1 cellular context compared by ENCODE assay signal in the genomic region with DNA sequence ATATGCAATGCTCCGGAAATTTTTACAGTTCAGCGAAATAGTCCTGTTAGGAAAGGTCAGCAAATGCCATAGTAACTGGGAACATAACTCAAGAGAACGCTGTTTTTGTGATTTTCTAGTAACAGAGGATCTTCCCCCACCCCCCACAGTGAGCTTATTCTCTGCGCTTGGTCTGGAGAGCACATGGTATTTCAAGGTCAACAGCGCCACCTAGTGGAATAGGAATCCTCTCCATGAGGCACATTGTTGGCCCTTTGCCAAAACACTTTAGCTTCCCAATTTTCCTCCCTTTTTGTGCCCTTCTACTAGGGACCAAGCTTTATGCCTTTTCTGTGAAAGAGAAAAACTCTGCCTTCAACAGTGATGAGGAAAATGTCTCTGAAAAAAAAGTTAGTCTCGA.
TF ChIP-seq lines count a peak whose summit lies in the region.

No MANE protein-coding gene starts in this region.

TF ChIP-seq in WTC11, 78 proteins besides CTCF, POLR2A, EP300 and RAD21 (continued from another document):
- TF ChIP-seq ETV6 (CRISPR knock-in tag; IDR thresholded peaks at IDR 0.05) (no peak), ATF3 (CRISPR knock-in tag; conservative IDR thresholded peaks at IDR 0.05) (no peak), EMX1 (CRISPR knock-in tag; IDR thresholded peaks at IDR 0.05) (no peak)
